Comparison of ENCODE assay signal across 17 cellular contexts in genomic region chr14:96245710-96246534, GRCh38. TPM values are rescaled to one million over a fixed set of nuclear protein-coding genes. Genes with fewer than 3 reads are reported as not detected.
DNase-seq lines count a peak whose midpoint lies in the region; ATAC-seq and TF ChIP-seq lines count a peak whose summit lies in the region.
"Had no signal": no experiment of that assay in that cellular context is flagged by ENCODE, and none has a peak within 500 bp of the region (broad histone marks: within the 10 kb centered on the region; RNA-seq: fewer than 3 reads in every experiment).

No MANE protein-coding gene starts in this region.

- DNase-seq in AG10803 (ENCODE audit: low read depth) (peak; percentile 84), NCI-H2107 (lab: John Stamatoyannopoulos, UW) (peak; percentile 75), brain microvascular endothelial cell (peak; percentile 68), mesothelial cell of epicardium (ENCODE audit: low spot score in 2 of 2, unreplicated experiment in 2 of 2) (no peak), cerebellum (ENCODE audit: low spot score) (no peak), HPDE6-E6E7 (ENCODE audit: extremely low spot score) (no peak), T-helper 17 cell (no peak)
- DNase-seq: activated CD8-positive, alpha-beta T cell treated with anti-CD3 and anti-CD28 coated beads for 36 hours; activated effector memory CD4-positive, alpha-beta T cell treated with Interleukin-2 at 50 U/mL for 16 hours; Kasumi-1; NCI-H1694 treated with DMSO at 0.1 percent for 48 hours; SHP77 treated with DMSO at 0.1 percent for 48 hours; stimulated activated CD4-positive, alpha-beta T cell treated with anti-CD3 and anti-CD28 coated beads, Interleukin-4, amount 100 ng/mL, for 1 hour had no signal

- no peak overlapping the region for H3K4me3 Mint-ChIP-seq in mesothelial cell of epicardium
- H3K4me3 Mint-ChIP-seq in T-helper 17 cell = no peak overlapping the region
- H3K4me3 Mint-ChIP-seq: activated CD8-positive, alpha-beta T cell treated with anti-CD3 and anti-CD28 coated beads for 36 hours; brain; type B pancreatic cell had no signal

- H3K27me3 Mint-ChIP-seq in mesothelial cell of epicardium (ENCODE audit: low read depth) (no peaks in the 10 kb centered on the region), T-helper 17 cell (peaks cover 38% of the 10 kb centered on the region)

- ATAC-seq in HG02970 (IDR thresholded peaks at IDR 0.05; ENCODE audit: low FRiP score, unreplicated experiment) (no peak), T-helper 17 cell (no peak)
- ATAC-seq: activated CD8-positive, alpha-beta T cell treated with anti-CD3 and anti-CD28 coated beads for 36 hours had no signal

- in situ Hi-C loops in brain microvascular endothelial cell (cut with HindIII; ENCODE audit: low pct_ligation_motif_present, low sequenced_read_pairs) = no loop called here

- H3K4me3 ChIP-seq in AG10803 (ENCODE audit: low read length) (no peak overlapping the region), brain microvascular endothelial cell (ENCODE audit: low read depth, low read length) (no peak overlapping the region)

- H3K4me1 Mint-ChIP-seq in mesothelial cell of epicardium (peaks cover 4% of the 10 kb centered on the region), T-helper 17 cell (no peaks in the 10 kb centered on the region)
- H3K4me1 Mint-ChIP-seq: brain had no signal

- H3K27ac Mint-ChIP-seq in mesothelial cell of epicardium (peak overlapping the region; percentile 50), T-helper 17 cell (no peak overlapping the region)
- H3K27ac Mint-ChIP-seq: activated CD8-positive, alpha-beta T cell treated with anti-CD3 and anti-CD28 coated beads for 36 hours; type B pancreatic cell had no signal

- peak overlapping the region; percentile 86 for H3K27ac ChIP-seq in brain microvascular endothelial cell
- H3K27ac ChIP-seq: C4-2B had no signal

- H3K36me3 ChIP-seq in brain microvascular endothelial cell (replicated peaks) = no peaks in the 10 kb centered on the region

- H3K9me3 ChIP-seq in T-helper 17 cell (ENCODE audit: control insufficient read depth, low read length, poor library complexity, severe bottlenecking) = no peaks in the 10 kb centered on the region

- peaks cover 17% of the 10 kb centered on the region for H3K9me3 Mint-ChIP-seq in mesothelial cell of epicardium
- H3K9me3 Mint-ChIP-seq: activated CD8-positive, alpha-beta T cell treated with anti-CD3 and anti-CD28 coated beads for 36 hours had no signal

- no peaks in the 10 kb centered on the region for H3K27me3 ChIP-seq in brain microvascular endothelial cell (replicated peaks)

- H3K36me3 Mint-ChIP-seq in mesothelial cell of epicardium (peaks cover 29% of the 10 kb centered on the region), T-helper 17 cell (ENCODE audit: low read depth) (no peaks in the 10 kb centered on the region)
- H3K36me3 Mint-ChIP-seq: brain had no signal

- TF ChIP-seq CTCF in AG10803 (conservative IDR thresholded peaks at IDR 0.05; ENCODE audit: low read length) (no peak), brain microvascular endothelial cell (IDR thresholded peaks at IDR 0.05; ENCODE audit: low read depth, low read length, missing control alignments) (no peak), mesothelial cell of epicardium (IDR thresholded peaks at IDR 0.05; ENCODE audit: unreplicated experiment) (no peak)

RNA-seq across cellular contexts. Expression of gene BDKRB1, which starts 10.1 kb away (rescaled TPM):
- total RNA-seq in mesothelial cell of epicardium (10.4 to 12.5 TPM (median 10.9 TPM) in 3 replicates), cerebellum (not detected), T-helper 17 cell (not detected)
- total RNA-seq: activated CD8-positive, alpha-beta T cell treated with anti-CD3 and anti-CD28 coated beads for 36 hours had no signal

RNA-seq across cellular contexts. Expression of gene BDKRB2, which starts 41.3 kb away (rescaled TPM):
- total RNA-seq in mesothelial cell of epicardium = 10.1 to 11.5 TPM (median 11.3 TPM) in 3 replicates
- 0.45 TPM for total RNA-seq in cerebellum
- total RNA-seq in T-helper 17 cell = not detected
- total RNA-seq: activated CD8-positive, alpha-beta T cell treated with anti-CD3 and anti-CD28 coated beads for 36 hours had no signal

Comparison
In these comparisons a context has a peak if more than half of its experiments do, and no peak if none do; other contexts are left out.
1. DNase-seq: peak in AG10803 (single experiment), NCI-H2107 (single experiment) and brain microvascular endothelial cell (single experiment); none in mesothelial cell of epicardium (0 of 2), cerebellum (single experiment), HPDE6-E6E7 (single experiment) and T-helper 17 cell (0 of 3).
2. RNA of gene BDKRB1, which starts 10.1 kb away (total RNA-seq): 10.4 to 12.5 TPM in mesothelial cell of epicardium; not detected in T-helper 17 cell and not detected in cerebellum (single experiment); every median in the first group is over 10 times any median in the second.